ENCODE assay signal across 8 cellular contexts in genomic region chr17:64442550-64442971, GRCh38. TPM values are rescaled to one million over a fixed set of nuclear protein-coding genes. Genes with fewer than 3 reads are reported as not detected.
A peak's percentile ranks its signal among the peaks of the same experiment; 100 is the strongest.
DNase-seq lines count a peak whose midpoint lies in the region; ATAC-seq and TF ChIP-seq lines count a peak whose summit lies in the region.

No MANE protein-coding gene starts in this region.

- H3K36me3 Mint-ChIP-seq in effector memory CD8-positive, alpha-beta T cell (ENCODE audit: insufficient read depth) = no peaks in the 10 kb centered on the region

- no peak overlapping the region for H3K4me3 ChIP-seq in PC-3 (ENCODE audit: low read length)
- H3K4me3 ChIP-seq in neutrophil (ENCODE audit: low read depth in 1 of 2, low read length in 1 of 2) = peak overlapping the region; percentile 23 to 51

- H3K4me1 Mint-ChIP-seq in effector memory CD8-positive, alpha-beta T cell (ENCODE audit: low read depth in 2 of 2) = peaks cover 8% of the 10 kb centered on the region in 2 donors

- peak overlapping the region; percentile 47 for H3K9ac ChIP-seq in PC-3 (ENCODE audit: low read length)

- H3K4me2 ChIP-seq in PC-3 (ENCODE audit: low read length) = peak overlapping the region; percentile 54

- H3K27ac ChIP-seq in PC-3 (ENCODE audit: low read length) (peak overlapping the region; percentile 80), neutrophil (peak overlapping the region; percentile 91)

- H3K9me3 ChIP-seq in PC-3 (ENCODE audit: low read length) (peaks cover 11% of the 10 kb centered on the region), neutrophil (no peaks in the 10 kb centered on the region)

- no peaks in the 10 kb centered on the region for H3K9me2 ChIP-seq in PC-3 (replicated peaks; ENCODE audit: low read length)

- peak overlapping the region; percentile 13 for H2AFZ ChIP-seq in PC-3 (ENCODE audit: low read length)

- DNase-seq in Daoy (ENCODE audit: low read depth) (peak; percentile 43), PC-3 (peak; percentile 61), occipital lobe (lab: John Stamatoyannopoulos, UW) (no peak), DMS 273 (lab: John Stamatoyannopoulos, UW; ENCODE audit: unreplicated experiment) (no peak)
- DNase-seq in effector memory CD8-positive, alpha-beta T cell = no peak

- ATAC-seq in PC-3 (peak; percentile 64), HG02678 (IDR thresholded peaks at IDR 0.05; ENCODE audit: unreplicated experiment) (no peak), HG03342 (IDR thresholded peaks at IDR 0.05; ENCODE audit: unreplicated experiment) (no peak)
- peak; percentile 49 for ATAC-seq in effector memory CD8-positive, alpha-beta T cell (replicated peaks)

- no peaks in the 10 kb centered on the region for H3K27me3 Mint-ChIP-seq in effector memory CD8-positive, alpha-beta T cell

- peak overlapping the region in 1 of 2 donors; percentile 87 for H3K27ac Mint-ChIP-seq in effector memory CD8-positive, alpha-beta T cell

- CTCF ChIA-PET in PC-3 (lab: Charles Lee) = interaction anchor here (1.0 kb wide), 1 partner anchor 22 kb away, joined by 3 read pairs; no protein-coding TSS in a partner anchor

- intact Hi-C loops in PC-3 (cut with micrococcal nuclease) = loop anchor here (2.0 kb wide), 1 partner anchor 22 kb away; no protein-coding TSS in a partner anchor

- BruUV-seq in PC-3 (replicated peaks; lab: Mats Ljungman, UMichigan) = TSS peak; percentile 49

- POLR2A ChIA-PET in PC-3 (lab: Charles Lee; ENCODE audit: unreplicated experiment) = interaction anchor here (0.6 kb wide), 1 partner anchor 56 kb away, joined by 15 read pairs; no protein-coding TSS in a partner anchor

- TF ChIP-seq CTCF in PC-3 (conservative IDR thresholded peaks at IDR 0.05; ENCODE audit: low read depth, low read length) (no peak), neutrophil (IDR thresholded peaks at IDR 0.05) (no peak)

- H3K4me1 ChIP-seq in PC-3 (ENCODE audit: insufficient read depth, low read length) (peaks cover 22% of the 10 kb centered on the region), neutrophil (ENCODE audit: control insufficient read depth in 1 of 2, insufficient read depth in 1 of 2, low read depth in 1 of 2, low read length in 1 of 2) (peaks cover 51 to 59% of the 10 kb centered on the region in 2 experiments)

- H3K27me3 ChIP-seq in PC-3 (ENCODE audit: low read length) (no peaks in the 10 kb centered on the region), neutrophil (no peaks in the 10 kb centered on the region)

- peak overlapping the region; percentile 42 to 74 for H3K4me3 Mint-ChIP-seq in effector memory CD8-positive, alpha-beta T cell

- H3K36me3 ChIP-seq in PC-3 (ENCODE audit: low read depth, low read length) (peaks cover 9% of the 10 kb centered on the region), neutrophil (no peaks in the 10 kb centered on the region)

- peaks cover 8% of the 10 kb centered on the region in 2 donors for H3K9me3 Mint-ChIP-seq in effector memory CD8-positive, alpha-beta T cell

- no peaks in the 10 kb centered on the region for H3K79me2 ChIP-seq in PC-3 (ENCODE audit: low read length)

- no peaks in the 10 kb centered on the region for H4K20me1 ChIP-seq in PC-3 (ENCODE audit: low read length)

- H3F3A ChIP-seq in PC-3 (ENCODE audit: low read length, unreplicated experiment) = peaks cover 3% of the 10 kb centered on the region

RNA-seq across cellular contexts. Expression of gene MILR1, which starts 6.4 kb away (rescaled TPM):
- total RNA-seq in Daoy (2014; rRNA removed; shearing (Covaris generic)) = 5.1 and 11.0 TPM in 2 replicates
- total RNA-seq in PC-3 (2014; rRNA removed) (10.1 and 13.3 TPM in 2 replicates), occipital lobe (2.2 TPM)

RNA-seq across cellular contexts. Expression of gene PECAM1, which starts 51.9 kb away (rescaled TPM):
- total RNA-seq in Daoy (2014; rRNA removed; shearing (Covaris generic)) = 0.15 and 3.3 TPM in 2 replicates
- 2.3 and 2.4 TPM in 2 replicates for total RNA-seq in PC-3 (2014; rRNA removed)
- total RNA-seq in occipital lobe = 7.2 TPM

RNA-seq across cellular contexts. Expression of gene POLG2, which starts 54.3 kb away (rescaled TPM):
- total RNA-seq in Daoy (2014; rRNA removed; shearing (Covaris generic)) = 8.3 and 11.6 TPM in 2 replicates
- total RNA-seq in PC-3 (2014; rRNA removed) (20.3 and 37.7 TPM in 2 replicates), occipital lobe (12.6 TPM)

Comparison
In these comparisons a context has a peak if more than half of its experiments do, and no peak if none do; other contexts are left out.
1. DNase-seq: peak in Daoy (single experiment) and PC-3 (single experiment); none in effector memory CD8-positive, alpha-beta T cell (0 of 3), occipital lobe (single experiment) and DMS 273 (single experiment).
2. ATAC-seq: peak in PC-3 (single experiment) and effector memory CD8-positive, alpha-beta T cell (single experiment); none in HG02678 (single experiment) and HG03342 (single experiment).